Comparison of ENCODE assay signal across 15 cellular contexts in genomic region chr3:5055352-5056004, GRCh38.
DNase-seq lines count a peak whose midpoint lies in the region; ATAC-seq and TF ChIP-seq lines count a peak whose summit lies in the region.
"Had no signal": no experiment of that assay in that cellular context is flagged by ENCODE, and none has a peak within 500 bp of the region (broad histone marks: within the 10 kb centered on the region; RNA-seq: fewer than 3 reads in every experiment).

No MANE protein-coding gene starts in this region.

- TF ChIP-seq POLR2A in erythroblast (IDR thresholded peaks at IDR 0.05; ENCODE audit: low read length): no peak

- peak overlapping the region; percentile 48 for H4K8ac ChIP-seq in mesenchymal stem cell (ENCODE audit: low read length)

- H3K4me2 ChIP-seq in mesenchymal stem cell (ENCODE audit: low read length, poor library complexity, severe bottlenecking): no peak overlapping the region

- no peak overlapping the region for H3K14ac ChIP-seq in mesenchymal stem cell (ENCODE audit: low read length in 2 of 2)

- peak overlapping the region in 1 of 2 experiments; percentile 11 for H2BK12ac ChIP-seq in mesenchymal stem cell (ENCODE audit: low read length in 2 of 2)

- no peak overlapping the region for H3K4me3 Mint-ChIP-seq in activated T-cell treated with anti-CD3 and anti-CD28 coated beads, Interleukin-2, amount 50 U/mL, for 24 hours

- H3K18ac ChIP-seq in mesenchymal stem cell (ENCODE audit: low read depth in 1 of 2, low read length in 2 of 2): peak overlapping the region in 1 of 2 experiments; percentile 48

- no peak for DNase-seq in activated T-cell treated with anti-CD3 and anti-CD28 coated beads, Interleukin-2, amount 50 U/mL, for 24 hours
- DNase-seq in activated T-cell treated with anti-CD3 and anti-CD28 coated beads, Interleukin-2, amount 50 U/mL, for 1 hour: no peak
- DNase-seq in UCSD-AML1 (lab: John Stamatoyannopoulos, UW; ENCODE audit: unreplicated experiment): peak; percentile 54
- DNase-seq in mesenchymal stem cell: no peak
- no peak for DNase-seq in tibial artery
- DNase-seq in erythroblast (lab: John Stamatoyannopoulos, UW): no peak
- no peak for DNase-seq in foreskin keratinocyte
- DNase-seq: activated CD4-positive, alpha-beta T cell treated with anti-CD3 and anti-CD28 coated beads for 4 hours; activated naive CD4-positive, alpha-beta T cell treated with Interleukin-2 at 50 U/mL for 16 hours; esophagus squamous epithelium; NCI-H1105 treated with DMSO at 0.1 percent for 48 hours; NCI-H510A treated with DMSO at 0.1 percent for 48 hours; SHP77 treated with DMSO at 0.1 percent for 48 hours had no signal

- peak overlapping the region; percentile 11 for H3K27ac Mint-ChIP-seq in activated T-cell treated with anti-CD3 and anti-CD28 coated beads, Interleukin-2, amount 50 U/mL, for 24 hours

- H3K9ac ChIP-seq in mesenchymal stem cell (ENCODE audit: low read length): no peak overlapping the region

- ATAC-seq in HG03432 (IDR thresholded peaks at IDR 0.05; ENCODE audit: unreplicated experiment) (no peak), foreskin keratinocyte (no peak)

- H3K27ac ChIP-seq in mesenchymal stem cell (ENCODE audit: low read length, poor library complexity, severe bottlenecking) (no peak overlapping the region), tibial artery (peak overlapping the region; percentile 48 to 68), foreskin keratinocyte (no peak overlapping the region)

- H2AFZ ChIP-seq in mesenchymal stem cell (ENCODE audit: low read depth, low read length): no peak overlapping the region

- H3K36me3 Mint-ChIP-seq in activated T-cell treated with anti-CD3 and anti-CD28 coated beads, Interleukin-2, amount 50 U/mL, for 24 hours (ENCODE audit: low read depth): no peaks in the 10 kb centered on the region

- H3K9me3 Mint-ChIP-seq in activated T-cell treated with anti-CD3 and anti-CD28 coated beads, Interleukin-2, amount 50 U/mL, for 24 hours: no peaks in the 10 kb centered on the region

- 67% methylated on average over 5 of the region's 6 CpGs for WGBS in mesenchymal stem cell

- TF ChIP-seq CTCF in tibial artery (IDR thresholded peaks at IDR 0.05) (no peak), foreskin keratinocyte (conservative IDR thresholded peaks at IDR 0.05) (no peak)

- peaks cover 41% of the 10 kb centered on the region for H3K4me1 Mint-ChIP-seq in activated T-cell treated with anti-CD3 and anti-CD28 coated beads, Interleukin-2, amount 50 U/mL, for 24 hours (ENCODE audit: low read depth)

- H3K4me1 ChIP-seq in mesenchymal stem cell (ENCODE audit: control insufficient read depth, insufficient read depth, low read depth, low read length): peaks cover 5% of the 10 kb centered on the region
- peaks cover 0 to 48% (median 13%) of the 10 kb centered on the region in 4 donors for H3K4me1 ChIP-seq in tibial artery
- H3K4me1 ChIP-seq in foreskin keratinocyte: no peaks in the 10 kb centered on the region

- H3K9me3 ChIP-seq in mesenchymal stem cell (ENCODE audit: control insufficient read depth, low read length): no peaks in the 10 kb centered on the region
- no peaks in the 10 kb centered on the region for H3K9me3 ChIP-seq in tibial artery
- H3K9me3 ChIP-seq: esophagus squamous epithelium, right atrium auricular region had no signal

- no peak overlapping the region for H2BK5ac ChIP-seq in mesenchymal stem cell (ENCODE audit: low read depth, low read length, poor library complexity, severe bottlenecking)

- H3K36me3 ChIP-seq in mesenchymal stem cell (ENCODE audit: control insufficient read depth in 1 of 2, insufficient read depth in 2 of 2, low read depth in 1 of 2, low read length in 2 of 2): no peaks in the 10 kb centered on the region
- no peaks in the 10 kb centered on the region for H3K36me3 ChIP-seq in tibial artery
- H3K36me3 ChIP-seq: esophagus squamous epithelium, right atrium auricular region had no signal

- no peaks in the 10 kb centered on the region for H3K27me3 Mint-ChIP-seq in activated T-cell treated with anti-CD3 and anti-CD28 coated beads, Interleukin-2, amount 50 U/mL, for 24 hours

- no peak overlapping the region for H3K4ac ChIP-seq in mesenchymal stem cell (ENCODE audit: low read depth in 1 of 2, low read length in 2 of 2)

- intact Hi-C loops in tibial artery (cut with DNase I; ENCODE audit: low total_unique reads): no loop called here

- H3K4me3 ChIP-seq in mesenchymal stem cell (ENCODE audit: insufficient read depth in 1 of 2, low read depth in 1 of 2, low read length in 2 of 2): no peak overlapping the region
- no peak overlapping the region for H3K4me3 ChIP-seq in tibial artery
- H3K4me3 ChIP-seq: esophagus squamous epithelium, right atrium auricular region had no signal

- H2BK15ac ChIP-seq in mesenchymal stem cell (ENCODE audit: low read depth, poor library complexity, severe bottlenecking): no peak overlapping the region

- no peak overlapping the region for H2BK120ac ChIP-seq in mesenchymal stem cell (ENCODE audit: low read depth, low read length)

- no peak overlapping the region for H4K91ac ChIP-seq in mesenchymal stem cell (ENCODE audit: low read length)

- no peak overlapping the region for H3K23ac ChIP-seq in mesenchymal stem cell (ENCODE audit: low read length in 2 of 2)

- H3K27me3 ChIP-seq in mesenchymal stem cell (ENCODE audit: control insufficient read depth in 1 of 2, insufficient read depth in 1 of 2, low read length in 2 of 2): no peaks in the 10 kb centered on the region
- H3K27me3 ChIP-seq in tibial artery: no peaks in the 10 kb centered on the region
- peaks cover 4% of the 10 kb centered on the region for H3K27me3 ChIP-seq in foreskin keratinocyte
- H3K27me3 ChIP-seq: esophagus squamous epithelium, right atrium auricular region had no signal

- no peaks in the 10 kb centered on the region for H3K79me1 ChIP-seq in mesenchymal stem cell (replicated peaks; ENCODE audit: low read length, poor library complexity, severe bottlenecking)

- H2AK5ac ChIP-seq in mesenchymal stem cell (ENCODE audit: low read length, severe bottlenecking): no peak overlapping the region

Comparison
In these comparisons a context has a peak if more than half of its experiments do, and no peak if none do; other contexts are left out.
1. H3K27ac ChIP-seq: peak in tibial artery (2 of 2); none in mesenchymal stem cell (single experiment) and foreskin keratinocyte (single experiment).